ENCODE assay signal across 20 cellular contexts in the genomic region with DNA sequence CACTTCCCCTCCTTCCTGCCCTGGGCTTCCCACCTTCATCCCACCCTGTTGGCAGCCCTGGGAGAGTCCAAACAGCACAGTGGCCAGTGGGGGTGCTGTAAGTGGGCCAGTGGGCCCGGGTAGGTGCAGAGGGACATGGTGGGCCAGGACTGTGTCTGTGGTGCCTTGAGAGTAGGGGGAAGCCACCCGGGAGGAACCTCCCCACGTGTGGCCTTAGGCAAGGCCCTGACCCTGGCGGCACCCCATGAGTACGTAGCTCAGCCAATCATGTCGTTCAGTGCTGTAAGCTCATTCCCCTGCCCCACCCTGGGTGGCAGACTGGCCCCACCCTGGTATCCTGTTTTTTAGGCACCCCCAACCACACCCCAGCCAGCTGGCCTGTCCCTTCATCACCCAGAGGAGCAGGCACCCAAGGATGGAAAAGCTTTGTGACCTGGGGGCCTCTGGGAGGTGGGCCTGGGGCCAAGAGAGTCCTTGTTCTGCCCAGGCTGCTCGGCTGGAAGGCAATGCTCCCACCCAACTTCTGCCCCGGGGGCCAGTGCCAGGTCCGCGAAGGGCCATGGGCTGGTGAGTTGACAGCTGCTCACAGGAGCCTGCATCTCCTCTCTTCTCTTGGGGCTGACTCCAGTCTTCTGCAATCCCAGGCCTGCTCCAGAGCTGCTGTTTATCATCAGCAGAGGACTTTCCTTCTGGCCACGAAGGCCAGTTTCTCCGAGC. TPM values are rescaled to one million over a fixed set of nuclear protein-coding genes. Genes with fewer than 3 reads are reported as not detected.
A peak's percentile ranks its signal among the peaks of the same experiment; 100 is the strongest.
DNase-seq lines count a peak whose midpoint lies in the region; ATAC-seq and TF ChIP-seq lines count a peak whose summit lies in the region.
"Had no signal": no experiment of that assay in that cellular context is flagged by ENCODE, and none has a peak within 500 bp of the region (broad histone marks: within the 10 kb centered on the region; RNA-seq: fewer than 3 reads in every experiment).

No MANE protein-coding gene starts in this region.

- H3K4me3 ChIP-seq in dorsolateral prefrontal cortex (no peak overlapping the region), spleen (no peak overlapping the region), vagina (no peak overlapping the region)
- H3K4me3 ChIP-seq: prostate gland had no signal

- H3K27ac ChIP-seq in dorsolateral prefrontal cortex (peak overlapping the region; percentile 71 to 100 (median 98)), spleen (peak overlapping the region in 1 of 8 donors; percentile 17), vagina (no peak overlapping the region)

- WGBS in spleen, 5 donors = 59 to 73% (median 62%) methylated on average over 12 of the region's 12 CpGs

- peak; percentile 14 for DNase-seq in DMS 273 treated with DMSO at 0.1 percent for 48 hours (lab: John Stamatoyannopoulos, UW)
- DNase-seq in dorsolateral prefrontal cortex = peak in 5 of 10 donors; percentile 25 to 50 (median 39)
- peak; percentile 87 for DNase-seq in mesenteric fat pad (ENCODE audit: low spot score)
- peak; percentile 64 for DNase-seq in spleen
- DNase-seq in AG20443 (ENCODE audit: low spot score) = no peak
- DNase-seq in vagina (ENCODE audit: extremely low spot score in 2 of 2) = no peak
- DNase-seq: ACHN; activated CD4-positive, alpha-beta T cell treated with anti-CD3 and anti-CD28 coated beads, Interleukin-2, amount 10 ng/mL, durations not matched to agents 7 days and 5 days; effector CD8-positive, alpha-beta T cell; GF-D8; KBM-7; left cardiac atrium; NCI-H1694; OCI-M1; SHP77 treated with DMSO at 0.1 percent for 48 hours; stimulated activated CD8-positive, alpha-beta memory T cell treated with anti-CD3 and anti-CD28 coated beads, Interleukin-4, amount 100 ng/mL, for 48 hours; T-helper 1 cell had no signal

- TF ChIP-seq CTCF in dorsolateral prefrontal cortex (IDR thresholded peaks at IDR 0.05 in 54 of 56, conservative IDR thresholded peaks at IDR 0.05 in 2 of 56; ENCODE audit: low read depth in 1 of 56, partially characterized antibody in 56 of 56) (no peak), spleen (IDR thresholded peaks at IDR 0.05 in 8 of 11, conservative IDR thresholded peaks at IDR 0.05 in 3 of 11) (no peak), vagina (IDR thresholded peaks at IDR 0.05) (no peak)

- H3K9me3 ChIP-seq in spleen (peaks cover 0 to 24% (median 20%) of the 10 kb centered on the region in 8 donors), vagina (no peaks in the 10 kb centered on the region)
- H3K9me3 ChIP-seq: prostate gland had no signal

- ATAC-seq in GM19328 (IDR thresholded peaks at IDR 0.05; ENCODE audit: unreplicated experiment) (no peak), HG02763 (IDR thresholded peaks at IDR 0.05; ENCODE audit: unreplicated experiment) (no peak)

- H3K36me3 ChIP-seq in spleen (peaks cover 0 to 27% (median 0%) of the 10 kb centered on the region in 6 donors), vagina (no peaks in the 10 kb centered on the region)
- H3K36me3 ChIP-seq: prostate gland had no signal

- intact Hi-C loops in dorsolateral prefrontal cortex (cut with DNase I) (loop anchor here in 1 of 2 donors (5.0 kb wide), 1 partner anchor 41 kb away; the partner anchor contains the start of gene TSPAN15), spleen (cut with DNase I; ENCODE audit: low total_unique reads) (no loop called here), vagina (cut with DNase I) (no loop called here)

- TF ChIP-seq POLR2A in spleen (IDR thresholded peaks at IDR 0.05) = no peak
- no peak for TF ChIP-seq POLR2A in vagina (IDR thresholded peaks at IDR 0.05)

- H3K27me3 ChIP-seq in dorsolateral prefrontal cortex (no peaks in the 10 kb centered on the region), spleen (replicated peaks in 1 of 7) (no peaks in the 10 kb centered on the region), vagina (no peaks in the 10 kb centered on the region)

- H3K4me1 ChIP-seq in spleen = peaks cover 0 to 24% (median 4%) of the 10 kb centered on the region in 6 donors
- peaks cover 7% of the 10 kb centered on the region for H3K4me1 ChIP-seq in vagina
- H3K4me1 ChIP-seq: prostate gland had no signal

RNA-seq across cellular contexts. Expression of gene TSPAN15, which starts 41.6 kb away (rescaled TPM):
- total RNA-seq in dorsolateral prefrontal cortex (100 to 1,000 TPM in 10 of 120 experiments, 10 to 100 TPM in 109, 1 to 10 TPM in 1; 8.7 to 188 (median 44.2) TPM), mesenteric fat pad (109 TPM), spleen (10 to 100 TPM; 23.8 to 68.4 (median 50.0) TPM), vagina (26.5 TPM)
- 10 to 100 TPM; 13.5 to 28.2 (median 14.5) TPM for polyA plus RNA-seq in spleen

Comparison
In these comparisons a context has a peak if more than half of its experiments do, and no peak if none do; other contexts are left out.
1. DNase-seq: peak in DMS 273 treated with DMSO at 0.1 percent for 48 hours (single experiment), mesenteric fat pad (single experiment) and spleen (single experiment); none in AG20443 (single experiment) and vagina (0 of 2).